Comparison of ENCODE assay signal across 11 cellular contexts in the genomic region with DNA sequence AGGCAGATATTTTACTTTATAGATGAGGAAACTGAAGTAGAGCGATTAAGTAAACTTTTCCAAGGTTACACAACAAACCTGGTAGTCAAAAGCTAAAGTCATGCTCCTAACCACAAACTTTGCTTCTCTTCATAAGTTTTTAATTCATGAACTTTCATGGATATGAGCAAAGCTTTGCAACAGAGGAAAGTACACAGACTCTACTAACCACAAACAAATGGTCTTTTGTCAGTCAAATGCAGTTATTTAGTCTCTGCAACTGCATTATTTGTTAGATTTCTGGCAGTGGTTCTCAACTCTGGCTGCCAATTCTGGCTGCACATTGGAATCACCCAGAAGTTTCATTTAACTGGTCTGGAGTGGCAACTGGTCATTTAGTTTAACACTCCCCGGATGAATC.
DNase-seq lines count a peak whose midpoint lies in the region; ATAC-seq and TF ChIP-seq lines count a peak whose summit lies in the region.
"Had no signal": no experiment of that assay in that cellular context is flagged by ENCODE, and none has a peak within 500 bp of the region (broad histone marks: within the 10 kb centered on the region; RNA-seq: fewer than 3 reads in every experiment).

No MANE protein-coding gene starts in this region.

- no peak overlapping the region for H3K4me3 ChIP-seq in IMR-90 (ENCODE audit: insufficient read depth, low read depth, low read length)
- H3K4me3 ChIP-seq: lung had no signal

- in situ Hi-C loops in IMR-90 (cut with MboI; ENCODE audit: low sequenced_read_pairs) = no loop called here
- in situ Hi-C loops in GM13976 (cut with MboI; ENCODE audit: low sequenced_read_pairs, unreplicated experiment) = no loop called here

- H4K20me1 ChIP-seq in IMR-90 (ENCODE audit: insufficient read depth, low read length) = peaks cover 6% of the 10 kb centered on the region; the same call in 1 of the 2 replicates

- no peaks in the 10 kb centered on the region for H3K9me1 ChIP-seq in IMR-90 (ENCODE audit: insufficient read depth, low read length)

- DNase-seq in AG09319 (ENCODE audit: extremely low read depth, low read depth) (peak; percentile 63), IMR-90 (peak; percentile 76), amniotic stem cell (lab: John Stamatoyannopoulos, UW) (peak; percentile 6), inferior parietal cortex (ENCODE audit: extremely low spot score) (peak; percentile 66), GM13976 (ENCODE audit: low spot score) (no peak), T-helper 9 cell (no peak)
- no peak for DNase-seq in activated CD8-positive, alpha-beta T cell treated with anti-CD3 and anti-CD28 coated beads, Interleukin-2, amount 10 ng/mL, durations not matched to agents 7 days and 5 days
- DNase-seq: COR-L47 had no signal

- no peak overlapping the region for H3K27ac Mint-ChIP-seq in activated CD8-positive, alpha-beta T cell treated with anti-CD3 and anti-CD28 coated beads, Interleukin-2, amount 10 ng/mL, durations not matched to agents 7 days and 5 days
- H3K27ac Mint-ChIP-seq: activated T-helper 1 cell treated with anti-CD3 and anti-CD28 coated beads, Interleukin-12 subunit alpha, Interleukin-12 subunit beta, Interleukin-2, Interleukin-4 antibody, amounts not matched to agents 30 ng/mL and 10 ng/mL and 1 ng/mL, durations not matched to agents 14 hours and 24 hours and 36 hours had no signal

- H2BK120ac ChIP-seq in IMR-90 (ENCODE audit: low read depth, low read length) = no peak overlapping the region

- no peak overlapping the region for H3K4me3 Mint-ChIP-seq in activated CD8-positive, alpha-beta T cell treated with anti-CD3 and anti-CD28 coated beads, Interleukin-2, amount 10 ng/mL, durations not matched to agents 7 days and 5 days
- H3K4me3 Mint-ChIP-seq: activated T-helper 1 cell treated with anti-CD3 and anti-CD28 coated beads, Interleukin-12 subunit alpha, Interleukin-12 subunit beta, Interleukin-2, Interleukin-4 antibody, amounts not matched to agents 30 ng/mL and 10 ng/mL and 1 ng/mL, durations not matched to agents 14 hours and 24 hours and 36 hours had no signal

- H3K4me2 ChIP-seq in IMR-90 (ENCODE audit: low read depth, low read length) = no peak overlapping the region; the same call in 1 of the 2 replicates

- no peaks in the 10 kb centered on the region for H3K9me3 ChIP-seq in IMR-90 (ENCODE audit: control insufficient read depth, insufficient read depth, low read length)

- no peak overlapping the region for H3K23ac ChIP-seq in IMR-90 (ENCODE audit: low read depth, low read length)

- peak; percentile 60 for ATAC-seq in IMR-90 (ENCODE audit: low read depth)
- no peak for ATAC-seq in HG02763 (IDR thresholded peaks at IDR 0.05; ENCODE audit: unreplicated experiment)
- no peak for ATAC-seq in activated CD8-positive, alpha-beta T cell treated with anti-CD3 and anti-CD28 coated beads, Interleukin-2, amount 10 ng/mL, durations not matched to agents 7 days and 5 days

- no peak overlapping the region for H2AK9ac ChIP-seq in IMR-90 (replicated peaks; ENCODE audit: low read depth, low read length, poor library complexity)

- CTCF ChIA-PET in IMR-90 (lab: Yijun Ruan, JAX) = interaction anchor here (0.7 to 1.0 kb wide), 2 partner anchors 9 to 381 kb away, joined by 3 to 10 read pairs; a partner anchor contains a TSS
- CTCF ChIA-PET in activated CD8-positive, alpha-beta T cell treated with anti-CD3 and anti-CD28 coated beads, Interleukin-2, amount 10 ng/mL, durations not matched to agents 7 days and 5 days (lab: Charles Lee) = interaction anchor here (1.6 kb wide), 1 partner anchor 9 kb away, joined by 4 read pairs; a partner anchor contains a TSS

- no peak overlapping the region for H3K18ac ChIP-seq in IMR-90 (ENCODE audit: low read depth, low read length)

- H3K14ac ChIP-seq in IMR-90 (replicated peaks; ENCODE audit: low read depth, low read length) = no peak overlapping the region

- H2BK15ac ChIP-seq in IMR-90 (ENCODE audit: low read depth, low read length) = no peak overlapping the region

- dilution Hi-C loops in IMR-90 (cut with HindIII; ENCODE audit: low sequenced_read_pairs, unreplicated experiment) = no loop called here

- H2BK20ac ChIP-seq in IMR-90 (ENCODE audit: low read depth, low read length) = no peak overlapping the region

- no peak overlapping the region for H4K91ac ChIP-seq in IMR-90 (ENCODE audit: insufficient read depth, low read depth, low read length)

- peaks cover 1% of the 10 kb centered on the region for H3K4me1 Mint-ChIP-seq in activated CD8-positive, alpha-beta T cell treated with anti-CD3 and anti-CD28 coated beads, Interleukin-2, amount 10 ng/mL, durations not matched to agents 7 days and 5 days (ENCODE audit: low read depth)

- no peaks in the 10 kb centered on the region for H3K4me1 ChIP-seq in IMR-90 (ENCODE audit: control insufficient read depth, insufficient read depth, low read length)

- no peak overlapping the region; the same call in 1 of the 2 replicates for H3K27ac ChIP-seq in IMR-90 (ENCODE audit: insufficient read depth, low read length)

- no peaks in the 10 kb centered on the region for H3K9me3 Mint-ChIP-seq in activated CD8-positive, alpha-beta T cell treated with anti-CD3 and anti-CD28 coated beads, Interleukin-2, amount 10 ng/mL, durations not matched to agents 7 days and 5 days (ENCODE audit: insufficient read depth)
- H3K9me3 Mint-ChIP-seq: activated T-helper 1 cell treated with anti-CD3 and anti-CD28 coated beads, Interleukin-12 subunit alpha, Interleukin-12 subunit beta, Interleukin-2, Interleukin-4 antibody, amounts not matched to agents 30 ng/mL and 10 ng/mL and 1 ng/mL, durations not matched to agents 14 hours and 24 hours and 36 hours had no signal

- intact Hi-C loops in IMR-90 (cut with micrococcal nuclease) = loop anchor here (10.0 kb wide), 1 partner anchor 354 kb away; no protein-coding TSS in a partner anchor

- H3K4ac ChIP-seq in IMR-90 (ENCODE audit: low read depth, low read length) = no peak overlapping the region

- POLR2A ChIA-PET in IMR-90 (lab: Charles Lee; ENCODE audit: unreplicated experiment) = interaction anchor here (0.5 kb wide), 1 partner anchor 187 kb away, joined by 6 read pairs; no protein-coding TSS in a partner anchor
- POLR2A ChIA-PET in activated CD8-positive, alpha-beta T cell treated with anti-CD3 and anti-CD28 coated beads, Interleukin-2, amount 10 ng/mL, durations not matched to agents 7 days and 5 days (lab: Charles Lee) = no interaction called here

- peaks cover 17 to 34% of the 10 kb centered on the region in 2 experiments; a peak in 3 of 4 replicates for H3K79me1 ChIP-seq in IMR-90 (ENCODE audit: low read depth in 1 of 2, low read length in 2 of 2)

- H4K8ac ChIP-seq in IMR-90 (ENCODE audit: low read depth in 2 of 2, low read length in 2 of 2) = no peak overlapping the region

- TF ChIP-seq POLR2A in IMR-90 (IDR thresholded peaks at IDR 0.05; ENCODE audit: low read depth, low read length) = no peak

- no peak for TF ChIP-seq CTCF in AG09319 (IDR thresholded peaks at IDR 0.05; ENCODE audit: low read depth, low read length)
- no peak for TF ChIP-seq CTCF in IMR-90 (conservative IDR thresholded peaks at IDR 0.05; ENCODE audit: low read depth, low read length)
- TF ChIP-seq CTCF in GM13976 (IDR thresholded peaks at IDR 0.05; ENCODE audit: borderline replicate concordance, control extremely low read depth, extremely low read depth, insufficient read depth, missing control alignments) = no peak

- no TSS peak for BruUV-seq in IMR-90 (replicated peaks; lab: Mats Ljungman, UMichigan)

- no peak overlapping the region for H3K56ac ChIP-seq in IMR-90 (ENCODE audit: extremely low read depth, insufficient read depth, low read length)

- H2BK5ac ChIP-seq in IMR-90 (ENCODE audit: low read depth, low read length, poor library complexity, severe bottlenecking) = no peak overlapping the region

- TF ChIP-seq RAD21 in IMR-90 (IDR thresholded peaks at IDR 0.05; ENCODE audit: low read length) = no peak

- H4K5ac ChIP-seq in IMR-90 (ENCODE audit: low read depth, low read length) = no peak overlapping the region

- H3K36me3 ChIP-seq in IMR-90 (ENCODE audit: control insufficient read depth, insufficient read depth, low read length) = no peaks in the 10 kb centered on the region

- no peak overlapping the region for H3K9ac ChIP-seq in IMR-90 (ENCODE audit: low read depth, low read length)

- H3K36me3 Mint-ChIP-seq in activated CD8-positive, alpha-beta T cell treated with anti-CD3 and anti-CD28 coated beads, Interleukin-2, amount 10 ng/mL, durations not matched to agents 7 days and 5 days (ENCODE audit: low read depth) = peaks cover 10% of the 10 kb centered on the region

- H2AFZ ChIP-seq in IMR-90 (replicated peaks; ENCODE audit: low read length, poor library complexity) = no peak overlapping the region

- no CpG with 5 or more reads among the region's 2 CpGs for WGBS in IMR-90 (ENCODE audit: extremely low coverage in 2 of 2, insufficient read length in 1 of 2), 2 experiments

- H3K27me3 ChIP-seq in IMR-90 (ENCODE audit: control insufficient read depth, insufficient read depth, low read length) = no peaks in the 10 kb centered on the region

- H3K27me3 Mint-ChIP-seq in activated CD8-positive, alpha-beta T cell treated with anti-CD3 and anti-CD28 coated beads, Interleukin-2, amount 10 ng/mL, durations not matched to agents 7 days and 5 days (ENCODE audit: low read depth) = no peaks in the 10 kb centered on the region

- H2AK5ac ChIP-seq in IMR-90 (ENCODE audit: low read depth, low read length) = no peak overlapping the region

TF ChIP-seq in IMR-90, 13 proteins besides CTCF, POLR2A, EP300 and RAD21:
- peak; percentile 77 for TF ChIP-seq CEBPB (IDR thresholded peaks at IDR 0.05; ENCODE audit: low read depth, low read length)
- TF ChIP-seq FOS (IDR thresholded peaks at IDR 0.05; ENCODE audit: low read depth, low read length) = no peak; the same call in 1 of the 2 replicates
- TF ChIP-seq BHLHE40 (IDR thresholded peaks at IDR 0.05; ENCODE audit: low read depth, low read length) = no peak
TF ChIP-seq in IMR-90: peak in this region for 1.

Comparison
In these comparisons a context has a peak if more than half of its experiments do, and no peak if none do; other contexts are left out.
1. DNase-seq: peak in AG09319 (single experiment), IMR-90 (single experiment), amniotic stem cell (single experiment) and inferior parietal cortex (single experiment); none in GM13976 (single experiment), T-helper 9 cell (single experiment) and activated CD8-positive, alpha-beta T cell treated with anti-CD3 and anti-CD28 coated beads, Interleukin-2, amount 10 ng/mL, durations not matched to agents 7 days and 5 days (single experiment).